Comparison of ENCODE assay signal across 23 cellular contexts in genomic region chr1:82567308-82567707, GRCh38.
DNase-seq lines count a peak whose midpoint lies in the region; ATAC-seq and TF ChIP-seq lines count a peak whose summit lies in the region.
"Had no signal": no experiment of that assay in that cellular context is flagged by ENCODE, and none has a peak within 500 bp of the region (broad histone marks: within the 10 kb centered on the region; RNA-seq: fewer than 3 reads in every experiment).

No MANE protein-coding gene starts in this region.

- H3K36me3 Mint-ChIP-seq in nephron (ENCODE audit: low read depth) (no peaks in the 10 kb centered on the region), chondrocyte (ENCODE audit: low read depth) (no peaks in the 10 kb centered on the region)
- H3K36me3 Mint-ChIP-seq: CD14-positive monocyte had no signal

- H3K9ac ChIP-seq in BLaER1 = no peak overlapping the region
- H3K9ac ChIP-seq: KMS-11 had no signal

- H3K4me3 ChIP-seq in BLaER1 (no peak overlapping the region), astrocyte of the spinal cord (ENCODE audit: low read depth, low read length) (no peak overlapping the region)
- H3K4me3 ChIP-seq: HAP-1, Peyer's patch, SJSA1 had no signal

- no peaks in the 10 kb centered on the region for H3K27me3 Mint-ChIP-seq in nephron (ENCODE audit: low read depth)
- H3K27me3 Mint-ChIP-seq in chondrocyte (ENCODE audit: low read depth) = no peaks in the 10 kb centered on the region

- H3K36me3 ChIP-seq in BLaER1 = no peaks in the 10 kb centered on the region
- H3K36me3 ChIP-seq: HAP-1, Peyer's patch, SJSA1 had no signal

- H3K9me3 ChIP-seq in BLaER1 = no peaks in the 10 kb centered on the region
- H3K9me3 ChIP-seq: HAP-1, Peyer's patch, SJSA1 had no signal

- no peak for ATAC-seq in Right ventricle myocardium superior (ENCODE audit: poor library complexity)

- H3K4me1 Mint-ChIP-seq in nephron = peaks cover 31% of the 10 kb centered on the region
- H3K4me1 Mint-ChIP-seq in chondrocyte (ENCODE audit: low read depth) = peaks cover 50% of the 10 kb centered on the region

- H3K27me3 ChIP-seq in BLaER1 = no peaks in the 10 kb centered on the region
- H3K27me3 ChIP-seq: Peyer's patch, SJSA1 had no signal

- peak overlapping the region; percentile 58 to 71 (median 69) for H3K27ac Mint-ChIP-seq in nephron
- H3K27ac Mint-ChIP-seq in chondrocyte (ENCODE audit: unreplicated experiment) = no peak overlapping the region
- H3K27ac Mint-ChIP-seq: CD14-positive monocyte; T-helper 1 cell treated with Interleukin-12 subunit alpha and Interleukin-12 subunit beta and Interleukin-4 antibody, amounts not matched to agents 30 μg/mL and 1 μg/mL, for 36 hours had no signal

- no peak overlapping the region for H3K4me3 Mint-ChIP-seq in nephron
- H3K4me3 Mint-ChIP-seq in chondrocyte (ENCODE audit: unreplicated experiment) = no peak overlapping the region
- H3K4me3 Mint-ChIP-seq: CD14-positive monocyte; T-helper 1 cell treated with Interleukin-12 subunit alpha and Interleukin-12 subunit beta and Interleukin-4 antibody, amounts not matched to agents 30 μg/mL and 1 μg/mL, for 36 hours had no signal

- peak overlapping the region; percentile 31 for H3K4me2 ChIP-seq in BLaER1
- H3K4me2 ChIP-seq: KMS-11 had no signal

- TF ChIP-seq CTCF in astrocyte of the spinal cord (IDR thresholded peaks at IDR 0.05; ENCODE audit: low read depth, low read length) = no peak
- no peak for TF ChIP-seq CTCF in nephron (IDR thresholded peaks at IDR 0.05; ENCODE audit: unreplicated experiment in 3 of 3)
- TF ChIP-seq CTCF in chondrocyte (IDR thresholded peaks at IDR 0.05) = no peak

- no peaks in the 10 kb centered on the region for H3K9me3 Mint-ChIP-seq in nephron
- H3K9me3 Mint-ChIP-seq in chondrocyte (ENCODE audit: low read depth) = no peaks in the 10 kb centered on the region
- H3K9me3 Mint-ChIP-seq: T-helper 1 cell treated with Interleukin-12 subunit alpha and Interleukin-12 subunit beta and Interleukin-4 antibody, amounts not matched to agents 30 μg/mL and 1 μg/mL, for 36 hours had no signal

- peaks cover 17% of the 10 kb centered on the region for H3K4me1 ChIP-seq in BLaER1
- H3K4me1 ChIP-seq: Peyer's patch, SJSA1 had no signal

- in situ Hi-C loops in astrocyte of the spinal cord (cut with HindIII; ENCODE audit: low sequenced_read_pairs) = no loop called here

- H3K27ac ChIP-seq in BLaER1 = no peak overlapping the region
- H3K27ac ChIP-seq: KMS-11, Peyer's patch, SJSA1 had no signal

- no peaks in the 10 kb centered on the region for H4K20me1 ChIP-seq in BLaER1

- intact Hi-C loops in Right ventricle myocardium superior (cut with DNase I) = no loop called here

- peak; percentile 73 to 79 for DNase-seq in NCI-H526 (lab: John Stamatoyannopoulos, UW)
- peak; percentile 16 for DNase-seq in astrocyte of the spinal cord (ENCODE audit: low read depth, low spot score)
- no peak for DNase-seq in chondrocyte (ENCODE audit: low spot score)
- no peak for DNase-seq in HPDE6-E6E7 (ENCODE audit: extremely low spot score)
- no peak for DNase-seq in iPS-NIHi11 (ENCODE audit: low spot score)
- no peak for DNase-seq in Right ventricle myocardium superior
- DNase-seq: 8988T; AML-193; IMR-90; NCI-H1105 treated with DMSO at 0.1 percent for 48 hours; NCI-H2029 treated with DMSO at 0.1 percent for 48 hours; NCI-H2171; NCI-H345; NCI-H524; NK-92 treated with Interleukin-12 subunit alpha and Interleukin-12 subunit beta, amount 100 ng/mL, for 24 hours; Peyer's patch had no signal

Comparison
In these comparisons a context has a peak if more than half of its experiments do, and no peak if none do; other contexts are left out.
1. DNase-seq: peak in NCI-H526 (2 of 2) and astrocyte of the spinal cord (single experiment); none in chondrocyte (single experiment), HPDE6-E6E7 (single experiment), iPS-NIHi11 (single experiment) and Right ventricle myocardium superior (single experiment).